Comparison of ENCODE assay signal across 1 cellular context in genomic region chr2:163565192-163565591, GRCh38.
TF ChIP-seq lines count a peak whose summit lies in the region.

No MANE protein-coding gene starts in this region.

TF ChIP-seq in SK-N-SH treated with all-trans-retinoic acid at 6 μM for 48 hours, 23 proteins besides CTCF, POLR2A, EP300 and RAD21 (continued from another document):
- no peak for TF ChIP-seq POU6F1 (CRISPR knock-in tag; IDR thresholded peaks at IDR 0.05; ENCODE audit: borderline replicate concordance, low read depth)
